ENCODE assay signal across 17 cellular contexts in the genomic region with DNA sequence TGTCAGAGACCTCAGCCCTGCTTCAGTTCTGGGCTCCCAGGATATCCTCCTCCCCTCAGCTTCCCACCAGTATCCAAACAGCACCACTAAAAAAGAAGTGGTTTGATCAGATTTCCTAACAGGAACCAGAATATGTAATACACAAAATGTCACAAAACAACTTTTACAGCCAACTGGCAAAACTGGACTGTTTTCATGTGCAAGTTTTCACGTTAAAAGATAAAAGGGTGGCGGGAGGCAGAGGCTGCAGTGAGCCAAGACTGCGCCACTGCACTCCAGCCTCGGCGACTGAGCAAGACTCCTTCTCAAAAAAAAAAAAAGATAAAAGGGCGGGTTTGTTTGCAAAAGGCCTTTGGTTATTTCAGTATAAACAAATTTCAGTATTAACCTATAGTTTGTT. TPM values are rescaled to one million over a fixed set of nuclear protein-coding genes. Genes with fewer than 3 reads are reported as not detected.
DNase-seq lines count a peak whose midpoint lies in the region; ATAC-seq and TF ChIP-seq lines count a peak whose summit lies in the region.
"Had no signal": no experiment of that assay in that cellular context is flagged by ENCODE, and none has a peak within 500 bp of the region (broad histone marks: within the 10 kb centered on the region; RNA-seq: fewer than 3 reads in every experiment).

No MANE protein-coding gene starts in this region.

- H3K27me3 Mint-ChIP-seq in endothelial cell (ENCODE audit: unreplicated experiment) (peaks cover 2% of the 10 kb centered on the region), osteocyte (ENCODE audit: unreplicated experiment) (no peaks in the 10 kb centered on the region)
- H3K27me3 Mint-ChIP-seq: CD4-positive, alpha-beta memory T cell had no signal

- DNase-seq in breast epithelium (ENCODE audit: low spot score in 2 of 2) = no peak
- no peak for DNase-seq in mammary epithelial cell
- no peak for DNase-seq in endothelial cell (ENCODE audit: low spot score)
- DNase-seq in osteocyte (ENCODE audit: extremely low spot score, unreplicated experiment) = peak; percentile 17
- no peak for DNase-seq in HK-2 (ENCODE audit: unreplicated experiment)
- no peak for DNase-seq in lower lobe of right lung
- DNase-seq in activated CD4-positive, CD25-positive, alpha-beta regulatory T cell (lab: John Stamatoyannopoulos, UW) = no peak
- DNase-seq: ACHN; CD4-positive, alpha-beta memory T cell; DMS153; DMS79 treated with DMSO at 0.1 percent for 48 hours; EL had no signal

- intact Hi-C loops in breast epithelium (cut with DNase I; ENCODE audit: low total_unique reads) (no loop called here), mammary epithelial cell (cut with micrococcal nuclease) (no loop called here), lower lobe of right lung (cut with DNase I) (no loop called here)

- in situ Hi-C loops in mammary epithelial cell (cut with MboI; ENCODE audit: low sequenced_read_pairs in 2 of 2) = no loop called here

- H2AFZ ChIP-seq in mammary epithelial cell (ENCODE audit: low read depth, low read length) = no peak overlapping the region

- no peaks in the 10 kb centered on the region for H4K20me1 ChIP-seq in mammary epithelial cell (ENCODE audit: insufficient read depth, low read length)

- no peak overlapping the region for H3K9ac ChIP-seq in mammary epithelial cell (ENCODE audit: insufficient read depth, low read length)

- H3K9me3 ChIP-seq in breast epithelium (no peaks in the 10 kb centered on the region), mammary epithelial cell (replicated peaks; ENCODE audit: insufficient read depth, low read length) (no peaks in the 10 kb centered on the region), lower lobe of right lung (no peaks in the 10 kb centered on the region)
- H3K9me3 ChIP-seq: BLaER1 treated with 17β-estradiol and CSF1 and Interleukin-3, amounts not matched to agents 10 nM and 100 nM; HAP-1 had no signal

- H3K4me1 ChIP-seq in breast epithelium (no peaks in the 10 kb centered on the region), mammary epithelial cell (ENCODE audit: insufficient read depth, low read length) (no peaks in the 10 kb centered on the region), lower lobe of right lung (no peaks in the 10 kb centered on the region)
- H3K4me1 ChIP-seq: HAP-1 had no signal

- H3K4me2 ChIP-seq in mammary epithelial cell (ENCODE audit: insufficient read depth, low read depth, low read length) = no peak overlapping the region
- H3K4me2 ChIP-seq: BLaER1 treated with 17β-estradiol and CSF1 and Interleukin-3, amounts not matched to agents 10 nM and 100 nM had no signal

- H3K36me3 ChIP-seq in breast epithelium = no peaks in the 10 kb centered on the region
- peaks cover 32% of the 10 kb centered on the region for H3K36me3 ChIP-seq in mammary epithelial cell (ENCODE audit: insufficient read depth, low read length)
- peaks cover 98% of the 10 kb centered on the region for H3K36me3 ChIP-seq in lower lobe of right lung

- H3K27me3 ChIP-seq in breast epithelium (no peaks in the 10 kb centered on the region), mammary epithelial cell (ENCODE audit: insufficient read depth, low read length) (no peaks in the 10 kb centered on the region), lower lobe of right lung (ENCODE audit: low read depth) (no peaks in the 10 kb centered on the region)
- H3K27me3 ChIP-seq: BLaER1 treated with 17β-estradiol and CSF1 and Interleukin-3, amounts not matched to agents 10 nM and 100 nM had no signal

- no peak for ATAC-seq in lower lobe of right lung

- no peak for TF ChIP-seq POLR2A in breast epithelium (IDR thresholded peaks at IDR 0.05)

- WGBS in mammary epithelial cell (ENCODE audit: low coverage, missing lambda C conversion rate) = 97% methylated on average over 6 of the region's 6 CpGs

- peaks cover 9% of the 10 kb centered on the region for H3K4me1 Mint-ChIP-seq in endothelial cell (ENCODE audit: unreplicated experiment)
- H3K4me1 Mint-ChIP-seq in osteocyte (ENCODE audit: unreplicated experiment) = peaks cover 21% of the 10 kb centered on the region

- dilution Hi-C loops in mammary epithelial cell (cut with HindIII; ENCODE audit: low sequenced_read_pairs) = no loop called here

- peak overlapping the region; percentile 10 to 41 for H3K27ac ChIP-seq in breast epithelium
- no peak overlapping the region for H3K27ac ChIP-seq in mammary epithelial cell (ENCODE audit: insufficient read depth, low read depth, low read length)
- no peak overlapping the region for H3K27ac ChIP-seq in lower lobe of right lung
- H3K27ac ChIP-seq: BLaER1 treated with 17β-estradiol and CSF1 and Interleukin-3, amounts not matched to agents 10 nM and 100 nM had no signal

- H3K36me3 Mint-ChIP-seq in endothelial cell (ENCODE audit: low read depth, unreplicated experiment) (peaks cover 21% of the 10 kb centered on the region), osteocyte (ENCODE audit: unreplicated experiment) (peaks cover 44% of the 10 kb centered on the region)

- TF ChIP-seq CTCF in breast epithelium (IDR thresholded peaks at IDR 0.05) (no peak), mammary epithelial cell (conservative IDR thresholded peaks at IDR 0.05 in 1 of 2, IDR thresholded peaks at IDR 0.05 in 1 of 2; ENCODE audit: extremely low read depth in 1 of 2, insufficient read depth in 1 of 2, low read depth in 1 of 2, low read length in 2 of 2) (no peak), endothelial cell (IDR thresholded peaks at IDR 0.05; ENCODE audit: unreplicated experiment) (no peak), osteocyte (IDR thresholded peaks at IDR 0.05) (no peak), lower lobe of right lung (IDR thresholded peaks at IDR 0.05) (no peak)

- H3K9me3 Mint-ChIP-seq in endothelial cell (ENCODE audit: unreplicated experiment) (no peaks in the 10 kb centered on the region), osteocyte (ENCODE audit: unreplicated experiment) (no peaks in the 10 kb centered on the region)
- H3K9me3 Mint-ChIP-seq: CD4-positive, alpha-beta memory T cell had no signal

- CTCF ChIA-PET in mammary epithelial cell (lab: Charles Lee; ENCODE audit: low non-redundant PET) = no interaction called here

- H3K27ac Mint-ChIP-seq in endothelial cell (ENCODE audit: unreplicated experiment) = peak overlapping the region; percentile 21
- no peak overlapping the region for H3K27ac Mint-ChIP-seq in osteocyte (ENCODE audit: unreplicated experiment)

- no TSS peak for BruUV-seq in mammary epithelial cell (replicated peaks; lab: Mats Ljungman, UMichigan)

- H3K79me2 ChIP-seq in mammary epithelial cell (ENCODE audit: insufficient read depth, low read length) = peaks cover 19% of the 10 kb centered on the region

- H3K4me3 Mint-ChIP-seq in endothelial cell (ENCODE audit: unreplicated experiment) (no peak overlapping the region), osteocyte (ENCODE audit: unreplicated experiment) (no peak overlapping the region)
- H3K4me3 Mint-ChIP-seq: CD4-positive, alpha-beta memory T cell had no signal

- no peak overlapping the region for H3K4me3 ChIP-seq in breast epithelium
- no peak overlapping the region for H3K4me3 ChIP-seq in mammary epithelial cell (replicated peaks in 1 of 3; ENCODE audit: insufficient read depth in 1 of 3, low read depth in 2 of 3, low read length in 3 of 3)
- H3K4me3 ChIP-seq in lower lobe of right lung = no peak overlapping the region
- H3K4me3 ChIP-seq: BLaER1 treated with 17β-estradiol and CSF1 and Interleukin-3, amounts not matched to agents 10 nM and 100 nM; HAP-1 had no signal

RNA-seq across cellular contexts. Expression of a gene that starts 13.1 kb away (rescaled TPM):
- total RNA-seq in breast epithelium = 10 to 100 TPM; 50.2 to 79.2 (median 76.7) TPM
- total RNA-seq in mammary epithelial cell = 10 to 100 TPM; 34.7 to 42.0 TPM
- polyA plus RNA-seq in mammary epithelial cell = 45.8 TPM
- 11.8 TPM for polyA minus RNA-seq in mammary epithelial cell
- 44.3 TPM for total RNA-seq in endothelial cell (ENCODE audit: unreplicated experiment)
- 47.9 and 48.1 TPM in 2 replicates for total RNA-seq in osteocyte
- 35.1 TPM for total RNA-seq in lower lobe of right lung

RNA-seq across cellular contexts. Expression of a gene that starts 14.1 kb away (rescaled TPM):
- total RNA-seq in breast epithelium = 100 to 1,000 TPM; 108 to 145 (median 142) TPM
- total RNA-seq in mammary epithelial cell = 100 to 1,000 TPM in 1 of 2 donors, 10 to 100 TPM in 1; 73.5 to 101 TPM
- 50.8 TPM for polyA plus RNA-seq in mammary epithelial cell
- polyA minus RNA-seq in mammary epithelial cell = 57.6 TPM
- 55.8 TPM for total RNA-seq in endothelial cell (ENCODE audit: unreplicated experiment)
- total RNA-seq in osteocyte = 76.7 and 77.3 TPM in 2 replicates
- total RNA-seq in lower lobe of right lung = 60.1 TPM

RNA-seq across cellular contexts. Expression of a gene that starts 36.9 kb away (rescaled TPM):
- total RNA-seq in breast epithelium (not detected), mammary epithelial cell (not detected), endothelial cell (ENCODE audit: unreplicated experiment) (not detected), osteocyte (not detected in 2 replicates), lower lobe of right lung (not detected)
- not detected for polyA plus RNA-seq in mammary epithelial cell
- not detected for polyA minus RNA-seq in mammary epithelial cell
- total RNA-seq: A172; CD4-positive, alpha-beta memory T cell; H1; HT1080 had no signal
- polyA plus RNA-seq: H1 had no signal

Comparison
In these comparisons a context has a peak if more than half of its experiments do, and no peak if none do; other contexts are left out.
1. H3K27ac ChIP-seq: peak in breast epithelium (2 of 2); none in mammary epithelial cell (single experiment) and lower lobe of right lung (single experiment).